Comparison of ENCODE assay signal across 11 cellular contexts in the genomic region with DNA sequence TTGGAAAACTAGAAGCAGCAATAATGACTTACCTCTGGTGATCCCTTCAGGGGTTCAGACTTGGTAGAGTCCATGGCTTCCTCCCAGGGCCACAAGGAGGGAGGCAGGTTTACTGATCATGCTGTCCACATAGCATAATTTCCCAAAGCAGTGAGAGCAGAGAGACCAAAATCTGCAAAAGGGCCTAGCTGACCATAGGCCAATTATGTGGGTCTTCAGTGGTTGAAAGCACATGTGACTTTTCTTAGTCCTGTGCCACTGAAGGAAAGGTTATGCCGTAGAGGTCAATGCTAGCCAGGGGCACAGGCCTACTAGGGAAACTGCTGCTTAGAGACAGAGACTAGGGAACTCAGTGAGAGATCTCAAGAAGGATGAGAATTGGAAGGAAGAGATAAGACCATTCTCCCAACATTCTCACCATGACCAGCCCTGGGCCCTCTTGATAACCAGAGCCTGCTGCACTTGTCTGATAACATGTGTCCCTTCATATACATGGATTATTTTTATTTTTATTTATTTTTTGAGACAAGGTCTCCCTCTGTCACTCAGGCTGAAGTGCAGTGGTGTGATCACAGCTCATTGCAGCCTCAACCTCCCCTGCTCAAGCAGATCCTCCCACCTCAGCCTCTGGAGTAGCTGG. TPM values are rescaled to one million over a fixed set of nuclear protein-coding genes. Genes with fewer than 3 reads are reported as not detected.
DNase-seq lines count a peak whose midpoint lies in the region; ATAC-seq and TF ChIP-seq lines count a peak whose summit lies in the region.
"Had no signal": no experiment of that assay in that cellular context is flagged by ENCODE, and none has a peak within 500 bp of the region (broad histone marks: within the 10 kb centered on the region; RNA-seq: fewer than 3 reads in every experiment).

No MANE protein-coding gene starts in this region.

- H3K27me3 Mint-ChIP-seq in CD14-positive monocyte (ENCODE audit: low read depth in 3 of 3) = peaks cover 0 to 2% (median 0%) of the 10 kb centered on the region in 3 donors
- no peaks in the 10 kb centered on the region for H3K27me3 Mint-ChIP-seq in activated T-helper 1 cell treated with anti-CD3 and anti-CD28 coated beads, Interleukin-12 subunit alpha, Interleukin-12 subunit beta, Interleukin-2, Interleukin-4 antibody, amounts not matched to agents 30 ng/mL and 10 ng/mL and 1 ng/mL, durations not matched to agents 14 hours and 24 hours and 36 hours (ENCODE audit: insufficient read depth)
- H3K27me3 Mint-ChIP-seq in naive thymus-derived CD4-positive, alpha-beta T cell = peaks cover 0 to 3% (median 0%) of the 10 kb centered on the region in 5 donors

- H3K4me1 ChIP-seq in IMR-90 (ENCODE audit: control insufficient read depth, insufficient read depth, low read length) (peaks cover 12% of the 10 kb centered on the region), left lung (peaks cover 7 to 48% of the 10 kb centered on the region in 2 donors), foreskin keratinocyte (no peaks in the 10 kb centered on the region)
- H3K4me1 ChIP-seq in naive thymus-derived CD4-positive, alpha-beta T cell (ENCODE audit: control insufficient read depth in 2 of 2, insufficient read depth in 2 of 2, low read length in 2 of 2) = peaks cover 17 to 19% of the 10 kb centered on the region in 2 donors

- H3K9me3 ChIP-seq in IMR-90 (ENCODE audit: control insufficient read depth, insufficient read depth, low read length) (no peaks in the 10 kb centered on the region), left lung (no peaks in the 10 kb centered on the region)
- no peaks in the 10 kb centered on the region for H3K9me3 ChIP-seq in naive thymus-derived CD4-positive, alpha-beta T cell (ENCODE audit: control insufficient read depth in 2 of 3, low read length in 3 of 3)

- TF ChIP-seq CTCF in CD14-positive monocyte (IDR thresholded peaks at IDR 0.05) (no peak), IMR-90 (conservative IDR thresholded peaks at IDR 0.05; ENCODE audit: low read depth, low read length) (no peak), left lung (IDR thresholded peaks at IDR 0.05) (no peak), foreskin keratinocyte (conservative IDR thresholded peaks at IDR 0.05) (no peak)

- H3K36me3 Mint-ChIP-seq in CD14-positive monocyte = peaks cover 4 to 8% of the 10 kb centered on the region in 2 donors
- H3K36me3 Mint-ChIP-seq in activated T-helper 1 cell treated with anti-CD3 and anti-CD28 coated beads, Interleukin-12 subunit alpha, Interleukin-12 subunit beta, Interleukin-2, Interleukin-4 antibody, amounts not matched to agents 30 ng/mL and 10 ng/mL and 1 ng/mL, durations not matched to agents 14 hours and 24 hours and 36 hours (ENCODE audit: low read depth) = peaks cover 21% of the 10 kb centered on the region
- H3K36me3 Mint-ChIP-seq in naive thymus-derived CD4-positive, alpha-beta T cell = peaks cover 0 to 17% (median 7%) of the 10 kb centered on the region in 5 donors

- peak overlapping the region; percentile 12; the same call in 1 of the 2 replicates for H2BK120ac ChIP-seq in IMR-90 (ENCODE audit: low read depth, low read length)

- H2AK5ac ChIP-seq in IMR-90 (ENCODE audit: low read depth, low read length) = peak overlapping the region; percentile 79

- H3K27ac ChIP-seq in IMR-90 (ENCODE audit: insufficient read depth, low read length) = peak overlapping the region; percentile 28; the same call in 1 of the 2 replicates
- H3K27ac ChIP-seq in naive thymus-derived CD4-positive, alpha-beta T cell (ENCODE audit: low read depth, low read length) = no peak overlapping the region
- no peak overlapping the region for H3K27ac ChIP-seq in left lung
- no peak overlapping the region for H3K27ac ChIP-seq in foreskin keratinocyte

- H2AFZ ChIP-seq in IMR-90 (replicated peaks; ENCODE audit: low read length, poor library complexity) = no peak overlapping the region

- TF ChIP-seq RAD21 in IMR-90 (IDR thresholded peaks at IDR 0.05; ENCODE audit: low read length) = no peak

- no peak overlapping the region for H3K18ac ChIP-seq in IMR-90 (ENCODE audit: low read depth, low read length)

- H3K9ac ChIP-seq in IMR-90 (ENCODE audit: low read depth, low read length) = no peak overlapping the region

- H2BK15ac ChIP-seq in IMR-90 (ENCODE audit: low read depth, low read length) = peak overlapping the region; percentile 53; the same call in 1 of the 3 replicates

- no peak for ATAC-seq in IMR-90 (ENCODE audit: low read depth)
- ATAC-seq in naive thymus-derived CD4-positive, alpha-beta T cell = no peak
- ATAC-seq in GM21528 (IDR thresholded peaks at IDR 0.05; ENCODE audit: low FRiP score, unreplicated experiment) = no peak
- no peak for ATAC-seq in left lung
- ATAC-seq in foreskin keratinocyte = no peak

- H4K20me1 ChIP-seq in IMR-90 (ENCODE audit: insufficient read depth, low read length) = no peaks in the 10 kb centered on the region

- peak overlapping the region in 1 of 2 donors; percentile 62 for H3K4me3 Mint-ChIP-seq in CD14-positive monocyte
- no peak overlapping the region for H3K4me3 Mint-ChIP-seq in activated T-helper 1 cell treated with anti-CD3 and anti-CD28 coated beads, Interleukin-12 subunit alpha, Interleukin-12 subunit beta, Interleukin-2, Interleukin-4 antibody, amounts not matched to agents 30 ng/mL and 10 ng/mL and 1 ng/mL, durations not matched to agents 14 hours and 24 hours and 36 hours
- H3K4me3 Mint-ChIP-seq in naive thymus-derived CD4-positive, alpha-beta T cell = peak overlapping the region in 5 of 10 donors; percentile 36 to 61 (median 57)

- CTCF ChIA-PET in IMR-90 (lab: Yijun Ruan, JAX) = no interaction called here
- CTCF ChIA-PET in naive thymus-derived CD4-positive, alpha-beta T cell (lab: Charles Lee) = no interaction called here

- H3K4me3 ChIP-seq in IMR-90 (ENCODE audit: insufficient read depth, low read depth, low read length) (no peak overlapping the region), left lung (no peak overlapping the region)
- no peak overlapping the region for H3K4me3 ChIP-seq in naive thymus-derived CD4-positive, alpha-beta T cell (ENCODE audit: low read length)

- peak overlapping the region; percentile 53; the same call in 1 of the 2 replicates for H3K14ac ChIP-seq in IMR-90 (replicated peaks; ENCODE audit: low read depth, low read length)

- peaks cover 0 to 3% (median 0%) of the 10 kb centered on the region in 7 donors for H3K9me3 Mint-ChIP-seq in CD14-positive monocyte
- no peaks in the 10 kb centered on the region for H3K9me3 Mint-ChIP-seq in activated T-helper 1 cell treated with anti-CD3 and anti-CD28 coated beads, Interleukin-12 subunit alpha, Interleukin-12 subunit beta, Interleukin-2, Interleukin-4 antibody, amounts not matched to agents 30 ng/mL and 10 ng/mL and 1 ng/mL, durations not matched to agents 14 hours and 24 hours and 36 hours
- peaks cover 0 to 5% (median 0%) of the 10 kb centered on the region in 11 donors for H3K9me3 Mint-ChIP-seq in naive thymus-derived CD4-positive, alpha-beta T cell

- H4K8ac ChIP-seq in IMR-90 (ENCODE audit: low read depth in 2 of 2, low read length in 2 of 2) = peak overlapping the region in 1 of 2 experiments; percentile 59; a peak in 2 of 4 replicates

- peaks cover 12% of the 10 kb centered on the region for H3K9me1 ChIP-seq in IMR-90 (ENCODE audit: insufficient read depth, low read length)

- H3K4me1 Mint-ChIP-seq in CD14-positive monocyte = peaks cover 53% of the 10 kb centered on the region
- H3K4me1 Mint-ChIP-seq in activated T-helper 1 cell treated with anti-CD3 and anti-CD28 coated beads, Interleukin-12 subunit alpha, Interleukin-12 subunit beta, Interleukin-2, Interleukin-4 antibody, amounts not matched to agents 30 ng/mL and 10 ng/mL and 1 ng/mL, durations not matched to agents 14 hours and 24 hours and 36 hours (ENCODE audit: low read depth) = peaks cover 48% of the 10 kb centered on the region
- H3K4me1 Mint-ChIP-seq in naive thymus-derived CD4-positive, alpha-beta T cell = peaks cover 38 to 56% (median 49%) of the 10 kb centered on the region in 7 donors

- H3K79me1 ChIP-seq in IMR-90 (ENCODE audit: low read depth in 1 of 2, low read length in 2 of 2) = peaks cover 16 to 36% of the 10 kb centered on the region in 2 experiments

- peak overlapping the region; percentile 11 for H2BK5ac ChIP-seq in IMR-90 (ENCODE audit: low read depth, low read length, poor library complexity, severe bottlenecking)

- dilution Hi-C loops in IMR-90 (cut with HindIII; ENCODE audit: low sequenced_read_pairs, unreplicated experiment) = no loop called here

- DNase-seq in CD14-positive monocyte (ENCODE audit: low spot score) (no peak), IMR-90 (no peak), GM03348 (ENCODE audit: low spot score) (no peak), left lung (no peak), foreskin keratinocyte (no peak)
- no peak for DNase-seq in activated T-helper 1 cell treated with anti-CD3 and anti-CD28 coated beads, Interleukin-12 subunit alpha, Interleukin-12 subunit beta, Interleukin-2, Interleukin-4 antibody, amounts not matched to agents 30 ng/mL and 10 ng/mL and 1 ng/mL, durations not matched to agents 14 hours and 24 hours and 36 hours (ENCODE audit: low spot score)
- DNase-seq in naive thymus-derived CD4-positive, alpha-beta T cell = no peak
- DNase-seq: activated CD4-positive, CD25-positive, alpha-beta regulatory T cell; caudate nucleus; KG1 had no signal

- H3K23ac ChIP-seq in IMR-90 (ENCODE audit: low read depth, low read length) = peak overlapping the region; percentile 19; the same call in 1 of the 2 replicates

- peak overlapping the region; percentile 94 to 100 (median 99) for H3K27ac Mint-ChIP-seq in CD14-positive monocyte
- peak overlapping the region; percentile 86 for H3K27ac Mint-ChIP-seq in activated T-helper 1 cell treated with anti-CD3 and anti-CD28 coated beads, Interleukin-12 subunit alpha, Interleukin-12 subunit beta, Interleukin-2, Interleukin-4 antibody, amounts not matched to agents 30 ng/mL and 10 ng/mL and 1 ng/mL, durations not matched to agents 14 hours and 24 hours and 36 hours
- peak overlapping the region in 6 of 9 donors; percentile 54 to 98 (median 82) for H3K27ac Mint-ChIP-seq in naive thymus-derived CD4-positive, alpha-beta T cell

- peak overlapping the region; percentile 24 for H3K4ac ChIP-seq in IMR-90 (ENCODE audit: low read depth, low read length)

- peaks cover 3% of the 10 kb centered on the region; the same call in 1 of the 2 replicates for H3K36me3 ChIP-seq in IMR-90 (ENCODE audit: control insufficient read depth, insufficient read depth, low read length)
- H3K36me3 ChIP-seq in naive thymus-derived CD4-positive, alpha-beta T cell (ENCODE audit: control insufficient read depth in 2 of 3, insufficient read depth in 3 of 3, low read length in 3 of 3) = peaks cover 0 to 3% (median 0%) of the 10 kb centered on the region in 3 experiments
- H3K36me3 ChIP-seq in left lung = peaks cover 0 to 1% of the 10 kb centered on the region in 2 donors

- no peak overlapping the region; the same call in 1 of the 2 replicates for H4K5ac ChIP-seq in IMR-90 (ENCODE audit: low read depth, low read length)

- no peak overlapping the region for H2BK20ac ChIP-seq in IMR-90 (ENCODE audit: low read depth, low read length)

- intact Hi-C loops in CD14-positive monocyte (cut with micrococcal nuclease) = no loop called here
- intact Hi-C loops in IMR-90 (cut with micrococcal nuclease) = no loop called here
- intact Hi-C loops in activated T-helper 1 cell treated with anti-CD3 and anti-CD28 coated beads, Interleukin-12 subunit alpha, Interleukin-12 subunit beta, Interleukin-2, Interleukin-4 antibody, amounts not matched to agents 30 ng/mL and 10 ng/mL and 1 ng/mL, durations not matched to agents 14 hours and 24 hours and 36 hours (cut with micrococcal nuclease) = loop anchor here (1.0 to 10.0 kb wide), 6 partner anchors 14 to 1896 kb away; a partner anchor contains a TSS
- intact Hi-C loops in naive thymus-derived CD4-positive, alpha-beta T cell (cut with micrococcal nuclease) = loop anchor here (2.0 to 10.0 kb wide), 3 partner anchors 616 to 1696 kb away; a partner anchor contains a TSS
- intact Hi-C loops in left lung (cut with DNase I) = no loop called here

- in situ Hi-C loops in IMR-90 (cut with MboI; ENCODE audit: low sequenced_read_pairs) = no loop called here

- no CpG with 5 or more reads among the region's 1 CpG for WGBS in IMR-90 (ENCODE audit: extremely low coverage in 2 of 2, insufficient read length in 1 of 2), 2 experiments

- H3K56ac ChIP-seq in IMR-90 (ENCODE audit: extremely low read depth, insufficient read depth, low read length) = no peak overlapping the region

- no peaks in the 10 kb centered on the region for H3K27me3 ChIP-seq in IMR-90 (ENCODE audit: control insufficient read depth, insufficient read depth, low read length)
- no peaks in the 10 kb centered on the region for H3K27me3 ChIP-seq in naive thymus-derived CD4-positive, alpha-beta T cell (ENCODE audit: control insufficient read depth in 2 of 2, insufficient read depth in 2 of 2, low read length in 2 of 2)
- H3K27me3 ChIP-seq in left lung = no peaks in the 10 kb centered on the region
- H3K27me3 ChIP-seq in foreskin keratinocyte = no peaks in the 10 kb centered on the region

- no peak for TF ChIP-seq POLR2A in IMR-90 (IDR thresholded peaks at IDR 0.05; ENCODE audit: low read depth, low read length)

- POLR2A ChIA-PET in IMR-90 (lab: Charles Lee; ENCODE audit: unreplicated experiment) = no interaction called here
- POLR2A ChIA-PET in naive thymus-derived CD4-positive, alpha-beta T cell (lab: Charles Lee) = no interaction called here

- no TSS peak for BruUV-seq in IMR-90 (replicated peaks; lab: Mats Ljungman, UMichigan)

- 0 out of 2 replicates have a peak overlapping the region, but pooled peaks have one; percentile 55 for H4K91ac ChIP-seq in IMR-90 (ENCODE audit: insufficient read depth, low read depth, low read length)

- no peak overlapping the region for H3K4me2 ChIP-seq in IMR-90 (ENCODE audit: low read depth, low read length)

- H2AK9ac ChIP-seq in IMR-90 (replicated peaks; ENCODE audit: low read depth, low read length, poor library complexity) = peak overlapping the region; percentile 7

RNA-seq across cellular contexts. Expression of a gene that starts 2.0 kb away (rescaled TPM):
- polyA plus RNA-seq in CD14-positive monocyte (1 to 10 TPM; 3.6 to 4.9 TPM), IMR-90 (2012; rRNA removed) (79.7 and 86.6 TPM in 2 replicates), foreskin keratinocyte (33.0 and 34.1 TPM in 2 replicates)
- total RNA-seq in IMR-90 (2012; rRNA removed) (34.2 and 38.4 TPM in 2 replicates), left lung (10 to 100 TPM; 58.6 to 73.0 TPM), foreskin keratinocyte (44.8 and 46.4 TPM in 2 replicates)
- 30.1 and 40.2 TPM in 2 replicates for polyA plus RNA-seq in IMR-90 (2012; cell fraction: cytosol; rRNA removed)
- 470 and 640 TPM in 2 replicates for polyA plus RNA-seq in IMR-90 (2012; cell fraction: nucleus; rRNA removed; ENCODE audit: low replicate concordance)
- 72.4 and 73.0 TPM in 2 replicates for total RNA-seq in activated T-helper 1 cell treated with anti-CD3 and anti-CD28 coated beads, Interleukin-12 subunit alpha, Interleukin-12 subunit beta, Interleukin-2, Interleukin-4 antibody, amounts not matched to agents 30 ng/mL and 10 ng/mL and 1 ng/mL, durations not matched to agents 14 hours and 24 hours and 36 hours
- 10 to 100 TPM; 55.0 to 94.7 (median 72.0) TPM for total RNA-seq in naive thymus-derived CD4-positive, alpha-beta T cell
- 1 to 10 TPM; 3.2 TPM for polyA plus RNA-seq in naive thymus-derived CD4-positive, alpha-beta T cell

RNA-seq across cellular contexts. Expression of a gene that starts 4.5 kb away (rescaled TPM):
- polyA plus RNA-seq in CD14-positive monocyte = 10 to 100 TPM; 17.3 to 26.5 TPM
- 28.1 and 31.1 TPM in 2 replicates for total RNA-seq in IMR-90 (2012; rRNA removed)
- polyA plus RNA-seq in IMR-90 (2012; rRNA removed) = 40.4 and 50.2 TPM in 2 replicates
- polyA plus RNA-seq in IMR-90 (2012; cell fraction: cytosol; rRNA removed) = 20.9 and 32.3 TPM in 2 replicates
- polyA plus RNA-seq in IMR-90 (2012; cell fraction: nucleus; rRNA removed; ENCODE audit: low replicate concordance) = 22.5 and 23.5 TPM in 2 replicates
- total RNA-seq in activated T-helper 1 cell treated with anti-CD3 and anti-CD28 coated beads, Interleukin-12 subunit alpha, Interleukin-12 subunit beta, Interleukin-2, Interleukin-4 antibody, amounts not matched to agents 30 ng/mL and 10 ng/mL and 1 ng/mL, durations not matched to agents 14 hours and 24 hours and 36 hours = 34.8 and 39.0 TPM in 2 replicates
- 10 to 100 TPM; 25.2 to 44.5 (median 28.0) TPM for total RNA-seq in naive thymus-derived CD4-positive, alpha-beta T cell
- 10 to 100 TPM; 14.9 to 29.1 TPM for polyA plus RNA-seq in naive thymus-derived CD4-positive, alpha-beta T cell
- 10 to 100 TPM; 19.3 to 24.6 TPM for total RNA-seq in left lung
- 29.0 and 31.7 TPM in 2 replicates for total RNA-seq in foreskin keratinocyte
- polyA plus RNA-seq in foreskin keratinocyte = 38.9 and 40.6 TPM in 2 replicates

RNA-seq across cellular contexts. Expression of a gene that starts 13.7 kb away (rescaled TPM):
- under 1 TPM; 0.13 to 0.52 TPM for polyA plus RNA-seq in CD14-positive monocyte
- total RNA-seq in IMR-90 (2012; rRNA removed) = under 0.01 and 0.18 TPM in 2 replicates
- polyA plus RNA-seq in IMR-90 (2012; rRNA removed) = 0.21 and 0.24 TPM in 2 replicates
- 0.34 and 0.38 TPM in 2 replicates for polyA plus RNA-seq in IMR-90 (2012; cell fraction: cytosol; rRNA removed)
- polyA plus RNA-seq in IMR-90 (2012; cell fraction: nucleus; rRNA removed; ENCODE audit: low replicate concordance) = 0.14 and 0.24 TPM in 2 replicates
- total RNA-seq in activated T-helper 1 cell treated with anti-CD3 and anti-CD28 coated beads, Interleukin-12 subunit alpha, Interleukin-12 subunit beta, Interleukin-2, Interleukin-4 antibody, amounts not matched to agents 30 ng/mL and 10 ng/mL and 1 ng/mL, durations not matched to agents 14 hours and 24 hours and 36 hours = not detected in 2 replicates
- total RNA-seq in naive thymus-derived CD4-positive, alpha-beta T cell = not detected
- 1 to 10 TPM in 1 of 2 donors, under 1 TPM in 1; 0.96 to 1.1 TPM for polyA plus RNA-seq in naive thymus-derived CD4-positive, alpha-beta T cell
- total RNA-seq in left lung = 1 to 10 TPM in 1 of 2 donors, under 1 TPM in 1; 0.32 to 1.9 TPM
- 0.04 and 0.07 TPM in 2 replicates for total RNA-seq in foreskin keratinocyte
- polyA plus RNA-seq in foreskin keratinocyte = 0.07 and 0.12 TPM in 2 replicates

RNA-seq across cellular contexts. Expression of a gene that starts 55.1 kb away (rescaled TPM):
- polyA plus RNA-seq in CD14-positive monocyte (1 to 10 TPM; 2.0 to 2.1 TPM), IMR-90 (2012; rRNA removed) (13.1 and 13.3 TPM in 2 replicates), foreskin keratinocyte (4.9 and 6.1 TPM in 2 replicates)
- total RNA-seq in IMR-90 (2012; rRNA removed) (25.8 and 26.0 TPM in 2 replicates), left lung (10 to 100 TPM; 17.8 to 29.0 TPM), foreskin keratinocyte (24.3 and 24.7 TPM in 2 replicates)
- polyA plus RNA-seq in IMR-90 (2012; cell fraction: cytosol; rRNA removed) = 4.7 and 6.3 TPM in 2 replicates
- polyA plus RNA-seq in IMR-90 (2012; cell fraction: nucleus; rRNA removed; ENCODE audit: low replicate concordance) = 3.2 and 14.1 TPM in 2 replicates
- 35.7 and 39.1 TPM in 2 replicates for total RNA-seq in activated T-helper 1 cell treated with anti-CD3 and anti-CD28 coated beads, Interleukin-12 subunit alpha, Interleukin-12 subunit beta, Interleukin-2, Interleukin-4 antibody, amounts not matched to agents 30 ng/mL and 10 ng/mL and 1 ng/mL, durations not matched to agents 14 hours and 24 hours and 36 hours
- total RNA-seq in naive thymus-derived CD4-positive, alpha-beta T cell = 10 to 100 TPM in 4 of 5 experiments, 1 to 10 TPM in 1; 9.1 to 65.6 (median 19.3) TPM
- polyA plus RNA-seq in naive thymus-derived CD4-positive, alpha-beta T cell = 10 to 100 TPM in 1 of 2 donors, 1 to 10 TPM in 1; 7.4 to 16.8 TPM

RNA-seq across cellular contexts. Expression of a gene that starts 55.3 kb away (rescaled TPM):
- polyA plus RNA-seq in CD14-positive monocyte (10 to 100 TPM in 1 of 2 donors, 1 to 10 TPM in 1; 8.0 to 13.8 TPM), IMR-90 (2012; rRNA removed) (27.3 and 29.0 TPM in 2 replicates), foreskin keratinocyte (23.4 and 29.3 TPM in 2 replicates)
- total RNA-seq in IMR-90 (2012; rRNA removed) (30.0 and 30.1 TPM in 2 replicates), left lung (10 to 100 TPM; 24.0 to 36.8 TPM), foreskin keratinocyte (40.0 and 43.0 TPM in 2 replicates)
- 7.0 and 15.6 TPM in 2 replicates for polyA plus RNA-seq in IMR-90 (2012; cell fraction: cytosol; rRNA removed)
- polyA plus RNA-seq in IMR-90 (2012; cell fraction: nucleus; rRNA removed; ENCODE audit: low replicate concordance) = 25.4 and 42.1 TPM in 2 replicates
- 135 and 149 TPM in 2 replicates for total RNA-seq in activated T-helper 1 cell treated with anti-CD3 and anti-CD28 coated beads, Interleukin-12 subunit alpha, Interleukin-12 subunit beta, Interleukin-2, Interleukin-4 antibody, amounts not matched to agents 30 ng/mL and 10 ng/mL and 1 ng/mL, durations not matched to agents 14 hours and 24 hours and 36 hours
- total RNA-seq in naive thymus-derived CD4-positive, alpha-beta T cell = 100 to 1,000 TPM in 1 of 5 experiments, 10 to 100 TPM in 4; 35.0 to 107 (median 41.9) TPM
- polyA plus RNA-seq in naive thymus-derived CD4-positive, alpha-beta T cell = 10 to 100 TPM in 1 of 2 donors, 1 to 10 TPM in 1; 9.3 to 10.2 TPM

Comparison
In these comparisons a context has a peak if more than half of its experiments do, and no peak if none do; other contexts are left out.
1. intact Hi-C loops: an anchor here in activated T-helper 1 cell treated with anti-CD3 and anti-CD28 coated beads, Interleukin-12 subunit alpha, Interleukin-12 subunit beta, Interleukin-2, Interleukin-4 antibody, amounts not matched to agents 30 ng/mL and 10 ng/mL and 1 ng/mL, durations not matched to agents 14 hours and 24 hours and 36 hours (1.0 to 10.0 kb wide) and naive thymus-derived CD4-positive, alpha-beta T cell (2.0 to 10.0 kb wide); none called in CD14-positive monocyte, IMR-90 and left lung.